ENCODE assay signal across 8 cellular contexts in genomic region chr12:25194722-25195055, GRCh38. TPM values are rescaled to one million over a fixed set of nuclear protein-coding genes. Genes with fewer than 3 reads are reported as not detected.
DNase-seq lines count a peak whose midpoint lies in the region; ATAC-seq and TF ChIP-seq lines count a peak whose summit lies in the region.

No MANE protein-coding gene starts in this region.

- no peaks in the 10 kb centered on the region for H3K9me3 Mint-ChIP-seq in memory B cell

- H3K36me3 Mint-ChIP-seq in memory B cell: peaks cover 3% of the 10 kb centered on the region

- H3K27ac Mint-ChIP-seq in memory B cell: peak overlapping the region; percentile 98

- DNase-seq in left ventricle myocardium inferior: no peak
- no peak for DNase-seq in Right ventricle myocardium superior
- no peak for DNase-seq in astrocyte of the cerebellum (ENCODE audit: low read depth)
- no peak for DNase-seq in memory B cell (ENCODE audit: low spot score in 2 of 2)
- no peak for DNase-seq in amygdala (lab: John Stamatoyannopoulos, UW)

- peak overlapping the region; percentile 95 for H3K4me3 Mint-ChIP-seq in memory B cell

- TF ChIP-seq CTCF in left ventricle myocardium inferior (IDR thresholded peaks at IDR 0.05; ENCODE audit: borderline replicate concordance): no peak
- TF ChIP-seq CTCF in astrocyte of the cerebellum (IDR thresholded peaks at IDR 0.05; ENCODE audit: low read depth, low read length, missing control alignments): no peak

- H3K36me3 ChIP-seq in left ventricle myocardium inferior: no peaks in the 10 kb centered on the region
- H3K36me3 ChIP-seq in urinary bladder (ENCODE audit: insufficient read depth): no peaks in the 10 kb centered on the region

- no peaks in the 10 kb centered on the region for H3K9me3 ChIP-seq in left ventricle myocardium inferior (replicated peaks)

- H3K27me3 ChIP-seq in left ventricle myocardium inferior (ENCODE audit: low read depth): no peaks in the 10 kb centered on the region

- in situ Hi-C loops in astrocyte of the cerebellum (cut with HindIII; ENCODE audit: low sequenced_read_pairs): no loop called here

- peaks cover 42% of the 10 kb centered on the region for H3K4me1 ChIP-seq in left ventricle myocardium inferior
- H3K4me1 ChIP-seq in urinary bladder (ENCODE audit: insufficient read depth): no peaks in the 10 kb centered on the region

- H3K4me3 ChIP-seq in left ventricle myocardium inferior (peak overlapping the region; percentile 82), astrocyte of the cerebellum (ENCODE audit: low read depth, low read length) (peak overlapping the region; percentile 63), urinary bladder (ENCODE audit: low read depth, low read length) (peak overlapping the region; percentile 85)

- WGBS in urinary bladder: 9% methylated on average over 11 of the region's 11 CpGs

- intact Hi-C loops in left ventricle myocardium inferior (cut with micrococcal nuclease) (no loop called here), Right ventricle myocardium superior (cut with DNase I) (loop anchor here (2.0 kb wide), 1 partner anchor 56 kb away; the partner anchor contains the start of gene KRAS)

- ATAC-seq in Right ventricle myocardium superior (ENCODE audit: poor library complexity) (no peak), memory B cell (ENCODE audit: low read depth) (no peak), HG03095 (IDR thresholded peaks at IDR 0.05; ENCODE audit: unreplicated experiment) (no peak), HG02798 (IDR thresholded peaks at IDR 0.05; ENCODE audit: poor library complexity, unreplicated experiment) (no peak)

- H3K27ac ChIP-seq in left ventricle myocardium inferior (replicated peaks) (peak overlapping the region; percentile 96), urinary bladder (ENCODE audit: low read depth) (peak overlapping the region; percentile 66)

- H3K27me3 Mint-ChIP-seq in memory B cell: no peaks in the 10 kb centered on the region

- H3K4me1 Mint-ChIP-seq in memory B cell: peaks cover 17% of the 10 kb centered on the region

RNA-seq across cellular contexts. Expression of gene DNAI7, which starts 0.3 kb away (rescaled TPM):
- total RNA-seq in left ventricle myocardium inferior (1.1 TPM), Right ventricle myocardium superior (1.7 TPM), urinary bladder (1.9 TPM)
- 0.79 TPM for polyA plus RNA-seq in urinary bladder

RNA-seq across cellular contexts. Expression of gene ETFRF1, which starts 0.3 kb away (rescaled TPM):
- 71.5 TPM for total RNA-seq in left ventricle myocardium inferior
- total RNA-seq in Right ventricle myocardium superior: 69.4 TPM
- total RNA-seq in urinary bladder: 45.9 TPM
- 26.4 TPM for polyA plus RNA-seq in urinary bladder

RNA-seq across cellular contexts. Expression of gene KRAS, which starts 56.0 kb away (rescaled TPM):
- total RNA-seq in left ventricle myocardium inferior (10.8 TPM), Right ventricle myocardium superior (9.7 TPM), urinary bladder (30.9 TPM)
- polyA plus RNA-seq in urinary bladder: 13.9 TPM
